Comparison of ENCODE assay signal across 1 cellular context in genomic region chr20:57930328-57930727, GRCh38.
A peak's percentile ranks its signal among the peaks of the same experiment; 100 is the strongest.
TF ChIP-seq lines count a peak whose summit lies in the region.

No MANE protein-coding gene starts in this region.

TF ChIP-seq in HEK293, 187 proteins besides CTCF, POLR2A, EP300 and RAD21 (continued from another document):
- TF ChIP-seq ZNF518A (tag by site-specific recombination; conservative IDR thresholded peaks at IDR 0.05; ENCODE audit: low read depth) (no peak), ZNF146 (tag by site-specific recombination; IDR thresholded peaks at IDR 0.05) (no peak), KLF10 (tag by site-specific recombination; IDR thresholded peaks at IDR 0.05) (no peak), ZNF184 (tag by site-specific recombination; IDR thresholded peaks at IDR 0.05) (no peak), ZNF677 (tag by site-specific recombination; IDR thresholded peaks at IDR 0.05) (no peak), ZNF335 (tag by site-specific recombination; conservative IDR thresholded peaks at IDR 0.05) (no peak), ZNF843 (tag by site-specific recombination; IDR thresholded peaks at IDR 0.05) (no peak), PRDM4 (tag by site-specific recombination; IDR thresholded peaks at IDR 0.05) (no peak), ZNF600 (tag by site-specific recombination; IDR thresholded peaks at IDR 0.05) (no peak), ZSCAN16 (tag by site-specific recombination; IDR thresholded peaks at IDR 0.05) (no peak), TSHZ1 (tag by site-specific recombination; IDR thresholded peaks at IDR 0.05; ENCODE audit: borderline replicate concordance) (no peak), ZNF707 (tag by site-specific recombination; IDR thresholded peaks at IDR 0.05) (no peak), ZNF488 (tag by site-specific recombination; IDR thresholded peaks at IDR 0.05) (no peak), ZFP69B (tag by site-specific recombination; IDR thresholded peaks at IDR 0.05) (peak; percentile 29; the same call in 1 of the 2 replicates), ZNF701 (tag by site-specific recombination; IDR thresholded peaks at IDR 0.05) (no peak), HIC1 (tag by site-specific recombination; IDR thresholded peaks at IDR 0.05) (no peak), ZIC2 (tag by site-specific recombination; IDR thresholded peaks at IDR 0.05) (peak; percentile 97), ZBTB1 (tag by site-specific recombination; IDR thresholded peaks at IDR 0.05) (no peak), BCL11B (tag by site-specific recombination; IDR thresholded peaks at IDR 0.05; ENCODE audit: low read depth) (no peak), ZFP37 (tag by site-specific recombination; IDR thresholded peaks at IDR 0.05) (no peak), ATF2 (tag by site-specific recombination; IDR thresholded peaks at IDR 0.05; ENCODE audit: low read depth) (no peak), WT1 (tag by site-specific recombination; IDR thresholded peaks at IDR 0.05) (no peak), ZNF248 (tag by site-specific recombination; IDR thresholded peaks at IDR 0.05) (no peak), ZNF394 (tag by site-specific recombination; IDR thresholded peaks at IDR 0.05; ENCODE audit: borderline replicate concordance) (no peak)
